ENCODE assay signal across 1 cellular context in the genomic region with DNA sequence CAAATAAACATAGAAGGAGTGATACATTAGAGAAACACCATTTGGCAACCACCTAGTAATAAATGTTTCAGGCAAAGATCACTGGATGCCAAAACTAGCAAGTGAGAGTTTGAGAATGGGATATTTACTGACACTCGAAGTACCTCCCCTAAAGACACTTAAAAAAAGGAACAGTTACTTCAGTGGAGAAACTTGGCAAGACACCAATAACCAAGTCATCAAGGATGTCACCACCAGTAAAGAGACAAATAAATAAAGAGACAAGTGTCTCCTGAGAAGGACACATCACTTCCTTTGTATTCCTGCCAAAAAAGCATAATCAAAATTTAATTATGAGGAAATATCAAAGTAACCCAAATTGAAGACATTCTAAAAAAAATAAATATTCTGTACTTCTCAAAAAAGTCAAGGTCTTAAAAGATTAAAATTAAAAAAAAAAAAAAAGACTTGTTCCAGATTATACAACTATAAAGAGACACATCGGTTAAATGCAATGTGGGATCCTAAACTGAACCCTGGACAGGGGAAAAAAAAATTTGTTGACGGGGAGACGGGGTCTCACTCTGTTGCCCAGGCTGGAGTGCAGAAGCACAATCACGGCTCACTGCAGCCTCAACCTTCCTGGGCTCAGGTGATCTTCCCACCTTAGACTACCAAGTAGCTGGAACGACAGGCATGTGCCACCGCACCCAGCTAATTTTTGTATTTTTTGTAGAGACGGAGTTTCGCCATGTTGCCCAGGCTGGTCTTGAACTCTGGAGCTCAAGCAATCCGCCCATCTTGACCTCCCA.
TF ChIP-seq lines count a peak whose summit lies in the region.

No MANE protein-coding gene starts in this region.

TF ChIP-seq in HEK293, 187 proteins besides CTCF, POLR2A, EP300 and RAD21 (continued from another document):
- TF ChIP-seq, protein P1, sequence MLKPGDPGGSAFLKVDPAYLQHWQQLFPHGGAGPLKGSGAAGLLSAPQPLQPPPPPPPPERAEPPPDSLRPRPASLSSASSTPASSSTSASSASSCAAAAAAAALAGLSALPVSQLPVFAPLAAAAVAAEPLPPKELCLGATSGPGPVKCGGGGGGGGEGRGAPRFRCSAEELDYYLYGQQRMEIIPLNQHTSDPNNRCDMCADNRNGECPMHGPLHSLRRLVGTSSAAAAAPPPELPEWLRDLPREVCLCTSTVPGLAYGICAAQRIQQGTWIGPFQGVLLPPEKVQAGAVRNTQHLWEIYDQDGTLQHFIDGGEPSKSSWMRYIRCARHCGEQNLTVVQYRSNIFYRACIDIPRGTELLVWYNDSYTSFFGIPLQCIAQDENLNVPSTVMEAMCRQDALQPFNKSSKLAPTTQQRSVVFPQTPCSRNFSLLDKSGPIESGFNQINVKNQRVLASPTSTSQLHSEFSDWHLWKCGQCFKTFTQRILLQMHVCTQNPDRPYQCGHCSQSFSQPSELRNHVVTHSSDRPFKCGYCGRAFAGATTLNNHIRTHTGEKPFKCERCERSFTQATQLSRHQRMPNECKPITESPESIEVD (tag by site-specific recombination; IDR thresholded peaks at IDR 0.05): 0 out of 2 replicates have a peak, but pooled peaks have one; percentile 21
- TF ChIP-seq OVOL3 (tag by site-specific recombination; IDR thresholded peaks at IDR 0.05) (peak; percentile 68; the same call in 1 of the 2 replicates), GLIS1 (tag by site-specific recombination; IDR thresholded peaks at IDR 0.05) (peak; percentile 85), OSR2 (tag by site-specific recombination; IDR thresholded peaks at IDR 0.05) (no peak), ZNF624 (tag by site-specific recombination; IDR thresholded peaks at IDR 0.05) (no peak), SP3 (tag by site-specific recombination; IDR thresholded peaks at IDR 0.05) (no peak), ZXDB (tag by site-specific recombination; IDR thresholded peaks at IDR 0.05) (0 out of 2 replicates have a peak, but pooled peaks have one; percentile 20), ZNF121 (tag by site-specific recombination; IDR thresholded peaks at IDR 0.05) (peak; percentile 85), FEZF1 (tag by site-specific recombination; IDR thresholded peaks at IDR 0.05) (peak; percentile 54), ZEB2 (tag by site-specific recombination; IDR thresholded peaks at IDR 0.05) (0 out of 2 replicates have a peak, but pooled peaks have one; percentile 24)
- TF ChIP-seq, protein P2, sequence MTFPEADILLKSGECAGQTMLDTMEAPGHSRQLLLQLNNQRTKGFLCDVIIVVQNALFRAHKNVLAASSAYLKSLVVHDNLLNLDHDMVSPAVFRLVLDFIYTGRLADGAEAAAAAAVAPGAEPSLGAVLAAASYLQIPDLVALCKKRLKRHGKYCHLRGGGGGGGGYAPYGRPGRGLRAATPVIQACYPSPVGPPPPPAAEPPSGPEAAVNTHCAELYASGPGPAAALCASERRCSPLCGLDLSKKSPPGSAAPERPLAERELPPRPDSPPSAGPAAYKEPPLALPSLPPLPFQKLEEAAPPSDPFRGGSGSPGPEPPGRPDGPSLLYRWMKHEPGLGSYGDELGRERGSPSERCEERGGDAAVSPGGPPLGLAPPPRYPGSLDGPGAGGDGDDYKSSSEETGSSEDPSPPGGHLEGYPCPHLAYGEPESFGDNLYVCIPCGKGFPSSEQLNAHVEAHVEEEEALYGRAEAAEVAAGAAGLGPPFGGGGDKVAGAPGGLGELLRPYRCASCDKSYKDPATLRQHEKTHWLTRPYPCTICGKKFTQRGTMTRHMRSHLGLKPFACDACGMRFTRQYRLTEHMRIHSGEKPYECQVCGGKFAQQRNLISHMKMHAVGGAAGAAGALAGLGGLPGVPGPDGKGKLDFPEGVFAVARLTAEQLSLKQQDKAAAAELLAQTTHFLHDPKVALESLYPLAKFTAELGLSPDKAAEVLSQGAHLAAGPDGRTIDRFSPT (tag by site-specific recombination; IDR thresholded peaks at IDR 0.05): 0 out of 2 replicates have a peak, but pooled peaks have one; percentile 15
